In genomic region chr1:43144228-43144627, GRCh38 we compare ENCODE assay signal across 22 cellular contexts. TPM values are rescaled to one million over a fixed set of nuclear protein-coding genes. Genes with fewer than 3 reads are reported as not detected.
DNase-seq lines count a peak whose midpoint lies in the region; ATAC-seq and TF ChIP-seq lines count a peak whose summit lies in the region.
"Had no signal": no experiment of that assay in that cellular context is flagged by ENCODE, and none has a peak within 500 bp of the region (broad histone marks: within the 10 kb centered on the region; RNA-seq: fewer than 3 reads in every experiment).

No MANE protein-coding gene starts in this region.

- POLR2A ChIA-PET in PC-3 (lab: Charles Lee; ENCODE audit: unreplicated experiment) = no interaction called here

- H3K36me3 Mint-ChIP-seq in endothelial cell (ENCODE audit: low read depth, unreplicated experiment) = no peaks in the 10 kb centered on the region
- H3K36me3 Mint-ChIP-seq: activated naive CD8-positive, alpha-beta T cell treated with anti-CD3 and anti-CD28 coated beads, Interleukin-2, amount 10 ng/mL, durations not matched to agents 7 days and 5 days had no signal

- H3K27me3 Mint-ChIP-seq in endothelial cell (ENCODE audit: unreplicated experiment) = peaks cover 3% of the 10 kb centered on the region

- no peaks in the 10 kb centered on the region for H4K20me1 ChIP-seq in PC-3 (ENCODE audit: low read length)

- no peak overlapping the region for H3K4ac ChIP-seq in mesenchymal stem cell (ENCODE audit: low read depth in 1 of 2, low read length in 2 of 2)

- no peaks in the 10 kb centered on the region for H3K79me2 ChIP-seq in PC-3 (ENCODE audit: low read length)

- CTCF ChIA-PET in PC-3 (lab: Charles Lee) = interaction anchor here (0.9 kb wide), 1 partner anchor 71 kb away, joined by 3 read pairs; no protein-coding TSS in a partner anchor

- H2AK5ac ChIP-seq in mesenchymal stem cell (ENCODE audit: low read length, severe bottlenecking) = no peak overlapping the region

- H4K91ac ChIP-seq in mesenchymal stem cell (ENCODE audit: low read length) = no peak overlapping the region

- H3F3A ChIP-seq in PC-3 (ENCODE audit: low read length, unreplicated experiment) = no peaks in the 10 kb centered on the region

- peaks cover 13% of the 10 kb centered on the region for H3K4me1 Mint-ChIP-seq in endothelial cell (ENCODE audit: unreplicated experiment)

- no peak overlapping the region for H4K8ac ChIP-seq in mesenchymal stem cell (ENCODE audit: low read length)

- no peak overlapping the region for H2BK5ac ChIP-seq in mesenchymal stem cell (ENCODE audit: low read depth, low read length, poor library complexity, severe bottlenecking)

- H3K9ac ChIP-seq in PC-3 (ENCODE audit: low read length) (no peak overlapping the region), mesenchymal stem cell (ENCODE audit: low read length) (no peak overlapping the region)

- peak overlapping the region; percentile 29 for H3K4me3 Mint-ChIP-seq in endothelial cell (ENCODE audit: unreplicated experiment)
- H3K4me3 Mint-ChIP-seq: activated naive CD8-positive, alpha-beta T cell treated with anti-CD3 and anti-CD28 coated beads, Interleukin-2, amount 10 ng/mL, durations not matched to agents 7 days and 5 days; activated T-helper 1 cell treated with anti-CD3 and anti-CD28 coated beads, Interleukin-12 subunit alpha, Interleukin-12 subunit beta, Interleukin-2, Interleukin-4 antibody, amounts not matched to agents 30 ng/mL and 10 ng/mL and 1 ng/mL, durations not matched to agents 14 hours and 24 hours and 36 hours; T-helper 2 cell treated with Interferon-gamma antibody and Interleukin-4, amounts not matched to agents 5 μg/mL and 100 μg/mL, for 36 hours had no signal

- no peak overlapping the region for H3K18ac ChIP-seq in mesenchymal stem cell (ENCODE audit: low read depth in 1 of 2, low read length in 2 of 2)

- BruUV-seq in PC-3 (replicated peaks; lab: Mats Ljungman, UMichigan) = no TSS peak

- in situ Hi-C loops in G401 (cut with HindIII; ENCODE audit: low sequenced_read_pairs) = no loop called here

- DNase-seq in GM04504 (ENCODE audit: low read depth) = peak; percentile 23
- peak; percentile 92 for DNase-seq in PC-3
- no peak for DNase-seq in endothelial cell (ENCODE audit: low spot score)
- peak; percentile 29 for DNase-seq in mesenchymal stem cell
- no peak for DNase-seq in G401 (ENCODE audit: low spot score)
- DNase-seq in T-helper 2 cell = no peak
- DNase-seq: activated CD4-positive, CD25-positive, alpha-beta regulatory T cell; activated CD8-positive, alpha-beta memory T cell treated with anti-CD3 and anti-CD28 coated beads for 24 hours; activated naive CD8-positive, alpha-beta T cell treated with anti-CD3 and anti-CD28 coated beads, Interleukin-2, amount 10 ng/mL, durations not matched to agents 7 days and 5 days; caudate nucleus; left ventricle myocardium inferior; mucosa of descending colon; NCI-H187 treated with DMSO at 0.1 percent for 48 hours; NCI-H446; Right ventricle myocardium superior; spleen had no signal

- no peak overlapping the region for H2BK12ac ChIP-seq in mesenchymal stem cell (ENCODE audit: low read length in 2 of 2)

- H3K9me3 ChIP-seq in PC-3 (ENCODE audit: low read length) (no peaks in the 10 kb centered on the region), mesenchymal stem cell (ENCODE audit: control insufficient read depth, low read length) (no peaks in the 10 kb centered on the region)
- H3K9me3 ChIP-seq: BE2C, mucosa of descending colon, testis had no signal

- no peak overlapping the region for H2BK15ac ChIP-seq in mesenchymal stem cell (ENCODE audit: low read depth, poor library complexity, severe bottlenecking)

- H2AFZ ChIP-seq in PC-3 (ENCODE audit: low read length) (no peak overlapping the region), mesenchymal stem cell (ENCODE audit: low read depth, low read length) (no peak overlapping the region)

- no peak overlapping the region for H2BK120ac ChIP-seq in mesenchymal stem cell (ENCODE audit: low read depth, low read length)

- no peak for TF ChIP-seq CTCF in PC-3 (conservative IDR thresholded peaks at IDR 0.05; ENCODE audit: low read depth, low read length)
- no peak for TF ChIP-seq CTCF in endothelial cell (IDR thresholded peaks at IDR 0.05; ENCODE audit: unreplicated experiment)

- H3K4me1 ChIP-seq in PC-3 (ENCODE audit: insufficient read depth, low read length) (peaks cover 23% of the 10 kb centered on the region), mesenchymal stem cell (ENCODE audit: control insufficient read depth, insufficient read depth, low read depth, low read length) (peaks cover 9% of the 10 kb centered on the region)
- H3K4me1 ChIP-seq: BE2C, testis had no signal

- H3K27ac Mint-ChIP-seq in endothelial cell (ENCODE audit: unreplicated experiment) = no peak overlapping the region
- H3K27ac Mint-ChIP-seq: activated naive CD8-positive, alpha-beta T cell treated with anti-CD3 and anti-CD28 coated beads, Interleukin-2, amount 10 ng/mL, durations not matched to agents 7 days and 5 days; activated T-helper 1 cell treated with anti-CD3 and anti-CD28 coated beads, Interleukin-12 subunit alpha, Interleukin-12 subunit beta, Interleukin-2, Interleukin-4 antibody, amounts not matched to agents 30 ng/mL and 10 ng/mL and 1 ng/mL, durations not matched to agents 14 hours and 24 hours and 36 hours; T-helper 2 cell treated with Interferon-gamma antibody and Interleukin-4, amounts not matched to agents 5 μg/mL and 100 μg/mL, for 36 hours had no signal

- H3K36me3 ChIP-seq in PC-3 (ENCODE audit: low read depth, low read length) (no peaks in the 10 kb centered on the region), mesenchymal stem cell (ENCODE audit: control insufficient read depth in 1 of 2, insufficient read depth in 2 of 2, low read depth in 1 of 2, low read length in 2 of 2) (no peaks in the 10 kb centered on the region)
- H3K36me3 ChIP-seq: BE2C, left ventricle myocardium inferior, spleen had no signal

- intact Hi-C loops in PC-3 (cut with micrococcal nuclease) = no loop called here

- H3K27me3 ChIP-seq in PC-3 (ENCODE audit: low read length) = no peaks in the 10 kb centered on the region
- H3K27me3 ChIP-seq in mesenchymal stem cell (ENCODE audit: control insufficient read depth in 1 of 2, insufficient read depth in 1 of 2, low read length in 2 of 2) = peaks cover 27 to 49% of the 10 kb centered on the region in 2 experiments
- H3K27me3 ChIP-seq: BE2C, testis had no signal

- no peak overlapping the region for H3K23ac ChIP-seq in mesenchymal stem cell (ENCODE audit: low read length in 2 of 2)

- H3K9me3 Mint-ChIP-seq in endothelial cell (ENCODE audit: unreplicated experiment) = no peaks in the 10 kb centered on the region

- H3K4me3 ChIP-seq in PC-3 (ENCODE audit: low read length) (no peak overlapping the region), mesenchymal stem cell (ENCODE audit: insufficient read depth in 1 of 2, low read depth in 1 of 2, low read length in 2 of 2) (no peak overlapping the region)
- H3K4me3 ChIP-seq: left ventricle myocardium inferior, mucosa of descending colon, spleen had no signal

- no peak overlapping the region for H3K14ac ChIP-seq in mesenchymal stem cell (ENCODE audit: low read length in 2 of 2)

- no peaks in the 10 kb centered on the region for H3K79me1 ChIP-seq in mesenchymal stem cell (replicated peaks; ENCODE audit: low read length, poor library complexity, severe bottlenecking)

- H3K27ac ChIP-seq in PC-3 (ENCODE audit: low read length) (peak overlapping the region; percentile 29; the same call in 1 of the 2 replicates), mesenchymal stem cell (ENCODE audit: low read length, poor library complexity, severe bottlenecking) (no peak overlapping the region)
- H3K27ac ChIP-seq: left ventricle myocardium inferior, spleen, testis had no signal

- no peak overlapping the region for H3K4me2 ChIP-seq in PC-3 (ENCODE audit: low read length)
- H3K4me2 ChIP-seq in mesenchymal stem cell (ENCODE audit: low read length, poor library complexity, severe bottlenecking) = no peak overlapping the region

- no peaks in the 10 kb centered on the region for H3K9me2 ChIP-seq in PC-3 (replicated peaks; ENCODE audit: low read length)

- ATAC-seq in PC-3 = peak; percentile 40; the same call in 1 of the 2 replicates
- no peak for ATAC-seq in HG03565 (IDR thresholded peaks at IDR 0.05; ENCODE audit: unreplicated experiment)
- ATAC-seq in GM18498 (IDR thresholded peaks at IDR 0.05; ENCODE audit: unreplicated experiment) = no peak
- ATAC-seq: mucosa of descending colon had no signal

RNA-seq across cellular contexts. Expression of gene EBNA1BP2, which starts 27.9 kb away (rescaled TPM):
- total RNA-seq in PC-3 (2014; rRNA removed) (274 and 338 TPM in 2 replicates), endothelial cell (ENCODE audit: unreplicated experiment) (41.1 TPM)
- polyA plus RNA-seq in mesenchymal stem cell (2013, experiment 1 of 2) = 64.4 TPM
- 65.5 TPM for polyA plus RNA-seq in mesenchymal stem cell (2013, experiment 2 of 2)
- 300 and 331 TPM in 2 replicates for total RNA-seq in G401 (2014; rRNA removed; shearing (Covaris generic))

RNA-seq across cellular contexts. Expression of gene CFAP57, which starts 27.9 kb away (rescaled TPM):
- total RNA-seq in PC-3 (2014; rRNA removed) = 1.2 and 2.6 TPM in 2 replicates
- 0.49 TPM for total RNA-seq in endothelial cell (ENCODE audit: unreplicated experiment)
- polyA plus RNA-seq in mesenchymal stem cell (2013, experiment 1 of 2) = 0.14 TPM
- 0.14 TPM for polyA plus RNA-seq in mesenchymal stem cell (2013, experiment 2 of 2)
- 1.1 and 4.1 TPM in 2 replicates for total RNA-seq in G401 (2014; rRNA removed; shearing (Covaris generic))
- total RNA-seq: activated naive CD8-positive, alpha-beta T cell treated with anti-CD3 and anti-CD28 coated beads, Interleukin-2, amount 10 ng/mL, durations not matched to agents 7 days and 5 days; activated T-helper 1 cell treated with anti-CD3 and anti-CD28 coated beads, Interleukin-12 subunit alpha, Interleukin-12 subunit beta, Interleukin-2, Interleukin-4 antibody, amounts not matched to agents 30 ng/mL and 10 ng/mL and 1 ng/mL, durations not matched to agents 14 hours and 24 hours and 36 hours; left ventricle myocardium inferior; Right ventricle myocardium superior; spleen had no signal

Comparison
In these comparisons a context has a peak if more than half of its experiments do, and no peak if none do; other contexts are left out.
1. DNase-seq: peak in GM04504 (single experiment), PC-3 (single experiment) and mesenchymal stem cell (single experiment); none in endothelial cell (single experiment), G401 (single experiment) and T-helper 2 cell (0 of 5).